12 cellular contexts compared by ENCODE assay signal in genomic region chr11:12319734-12320387, GRCh38. TPM values are rescaled to one million over a fixed set of nuclear protein-coding genes. Genes with fewer than 3 reads are reported as not detected.
A peak's percentile ranks its signal among the peaks of the same experiment; 100 is the strongest.
DNase-seq lines count a peak whose midpoint lies in the region; ATAC-seq and TF ChIP-seq lines count a peak whose summit lies in the region.
"Had no signal": no experiment of that assay in that cellular context is flagged by ENCODE, and none has a peak within 500 bp of the region (broad histone marks: within the 10 kb centered on the region; RNA-seq: fewer than 3 reads in every experiment).

No MANE protein-coding gene starts in this region.

- H3K4me2 ChIP-seq in KMS-11: peak overlapping the region; percentile 99

- no peaks in the 10 kb centered on the region for H3K79me2 ChIP-seq in KMS-11 (ENCODE audit: insufficient read depth, low read depth)

- no peak overlapping the region for H3K4me3 ChIP-seq in KMS-11 (IDR thresholded peaks at IDR 0.05; ENCODE audit: insufficient read depth, low read depth, low read length)
- no peak overlapping the region for H3K4me3 ChIP-seq in fibroblast of villous mesenchyme (ENCODE audit: low read depth, low read length)
- H3K4me3 ChIP-seq: right atrium auricular region had no signal

- H3K4me1 Mint-ChIP-seq in stimulated activated effector memory CD8-positive, alpha-beta T cell treated with anti-CD3 and anti-CD28 coated beads, Interleukin-12 subunit alpha, Interleukin-12 subunit beta, amount 100 ng/mL, for 72 hours: no peaks in the 10 kb centered on the region

- H4K20me1 ChIP-seq in KMS-11 (ENCODE audit: insufficient read depth): no peaks in the 10 kb centered on the region

- H3K9ac ChIP-seq in KMS-11: peak overlapping the region; percentile 62

- no peaks in the 10 kb centered on the region for H3K36me3 ChIP-seq in KMS-11 (ENCODE audit: insufficient read depth)
- H3K36me3 ChIP-seq: right atrium auricular region had no signal

- DNase-seq in COLO668 (lab: John Stamatoyannopoulos, UW; ENCODE audit: unreplicated experiment) (peak; percentile 69), NCI-H524 treated with DMSO at 0.1 percent for 48 hours (lab: John Stamatoyannopoulos, UW) (peak; percentile 86), fibroblast of villous mesenchyme (ENCODE audit: low read depth) (peak; percentile 29), activated T-cell treated with anti-CD3 and anti-CD28 coated beads for 4 hours (no peak), occipital lobe (lab: John Stamatoyannopoulos, UW) (no peak)
- DNase-seq in stimulated activated effector memory CD8-positive, alpha-beta T cell treated with anti-CD3 and anti-CD28 coated beads, Interleukin-12 subunit alpha, Interleukin-12 subunit beta, amount 100 ng/mL, for 72 hours (ENCODE audit: low spot score in 2 of 2): no peak
- DNase-seq: activated naive CD8-positive, alpha-beta T cell treated with anti-CD3 and anti-CD28 coated beads for 36 hours; MV-4-11 had no signal

- no peaks in the 10 kb centered on the region for H3K27me3 ChIP-seq in KMS-11 (ENCODE audit: insufficient read depth, low read depth)
- H3K27me3 ChIP-seq: right atrium auricular region had no signal

- no peak overlapping the region for H3K4me3 Mint-ChIP-seq in stimulated activated effector memory CD8-positive, alpha-beta T cell treated with anti-CD3 and anti-CD28 coated beads, Interleukin-12 subunit alpha, Interleukin-12 subunit beta, amount 100 ng/mL, for 72 hours
- H3K4me3 Mint-ChIP-seq: activated naive CD8-positive, alpha-beta T cell treated with anti-CD3 and anti-CD28 coated beads for 36 hours had no signal

- H3K4me1 ChIP-seq in KMS-11 (ENCODE audit: low read depth, poor library complexity, severe bottlenecking): peaks cover 78% of the 10 kb centered on the region
- H3K4me1 ChIP-seq: right atrium auricular region had no signal

- no peak overlapping the region for H3K27ac Mint-ChIP-seq in stimulated activated effector memory CD8-positive, alpha-beta T cell treated with anti-CD3 and anti-CD28 coated beads, Interleukin-12 subunit alpha, Interleukin-12 subunit beta, amount 100 ng/mL, for 72 hours
- H3K27ac Mint-ChIP-seq: activated naive CD8-positive, alpha-beta T cell treated with anti-CD3 and anti-CD28 coated beads for 36 hours had no signal

- peak overlapping the region; percentile 68; the same call in 1 of the 2 replicates for H2AFZ ChIP-seq in KMS-11 (ENCODE audit: low read depth)

- H3K9me3 Mint-ChIP-seq in stimulated activated effector memory CD8-positive, alpha-beta T cell treated with anti-CD3 and anti-CD28 coated beads, Interleukin-12 subunit alpha, Interleukin-12 subunit beta, amount 100 ng/mL, for 72 hours: peaks cover 3% of the 10 kb centered on the region

- no peak for TF ChIP-seq CTCF in KMS-11 (conservative IDR thresholded peaks at IDR 0.05; ENCODE audit: low read depth, low read length)
- TF ChIP-seq CTCF in fibroblast of villous mesenchyme (IDR thresholded peaks at IDR 0.05; ENCODE audit: insufficient read depth, low read depth, low read length): no peak

- peak overlapping the region; percentile 97 for H3K27ac ChIP-seq in KMS-11
- H3K27ac ChIP-seq: C4-2B, right atrium auricular region had no signal

- H3K36me3 Mint-ChIP-seq in stimulated activated effector memory CD8-positive, alpha-beta T cell treated with anti-CD3 and anti-CD28 coated beads, Interleukin-12 subunit alpha, Interleukin-12 subunit beta, amount 100 ng/mL, for 72 hours: peaks cover 10% of the 10 kb centered on the region
- H3K36me3 Mint-ChIP-seq: activated naive CD8-positive, alpha-beta T cell treated with anti-CD3 and anti-CD28 coated beads for 36 hours had no signal

- no peak for ATAC-seq in stimulated activated effector memory CD8-positive, alpha-beta T cell treated with anti-CD3 and anti-CD28 coated beads, Interleukin-12 subunit alpha, Interleukin-12 subunit beta, amount 100 ng/mL, for 72 hours
- ATAC-seq in GM21367 (IDR thresholded peaks at IDR 0.05; ENCODE audit: unreplicated experiment): no peak

RNA-seq across cellular contexts. Expression of gene PARVA, which starts 57.5 kb away (rescaled TPM):
- total RNA-seq in fibroblast of villous mesenchyme (72.5 and 76.4 TPM in 2 replicates), occipital lobe (5.6 TPM)

Comparison
In these comparisons a context has a peak if more than half of its experiments do, and no peak if none do; other contexts are left out.
1. DNase-seq: peak in COLO668 (single experiment), NCI-H524 treated with DMSO at 0.1 percent for 48 hours (single experiment) and fibroblast of villous mesenchyme (single experiment); none in activated T-cell treated with anti-CD3 and anti-CD28 coated beads for 4 hours (single experiment), occipital lobe (single experiment) and stimulated activated effector memory CD8-positive, alpha-beta T cell treated with anti-CD3 and anti-CD28 coated beads, Interleukin-12 subunit alpha, Interleukin-12 subunit beta, amount 100 ng/mL, for 72 hours (0 of 2).
2. RNA of gene PARVA, which starts 57.5 kb away (total RNA-seq): 72.5 to 76.4 TPM in fibroblast of villous mesenchyme; 5.6 TPM in occipital lobe (single experiment); every median in the first group is over 10 times any median in the second.